In the genomic region with DNA sequence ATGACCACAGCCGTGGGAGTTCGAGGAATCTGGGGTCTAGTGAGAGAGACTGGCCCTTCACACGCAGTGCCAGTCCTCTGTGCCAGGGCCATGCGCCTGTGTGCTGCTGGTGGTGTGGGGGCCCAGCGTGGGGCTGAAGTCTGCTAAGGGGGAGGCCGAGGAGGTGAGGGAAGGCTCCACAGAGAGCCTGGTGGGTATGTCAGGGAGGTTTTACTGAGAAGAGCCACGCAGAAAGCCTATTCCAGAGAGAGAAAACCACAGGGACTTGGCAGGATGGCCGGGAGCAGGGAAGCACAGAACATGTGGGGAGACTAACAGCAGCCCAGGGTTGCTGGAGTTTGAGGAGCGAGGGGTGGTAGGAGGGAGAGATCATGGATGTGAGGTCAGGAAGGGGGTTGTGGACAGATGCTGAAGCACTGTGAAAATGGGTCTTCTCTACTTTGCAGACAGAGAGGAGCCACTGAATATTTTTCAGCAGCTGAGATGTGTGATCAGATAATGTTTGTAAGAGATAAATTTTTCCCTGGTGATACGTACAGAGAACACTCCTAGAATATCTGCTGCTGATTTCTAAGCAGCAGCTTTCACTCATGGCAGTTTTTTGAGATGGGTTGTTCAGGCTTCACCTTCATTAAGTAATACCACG, we compare ENCODE assay signal across 10 cellular contexts. TPM values are rescaled to one million over a fixed set of nuclear protein-coding genes. Genes with fewer than 3 reads are reported as not detected.
A peak's percentile ranks its signal among the peaks of the same experiment; 100 is the strongest.
DNase-seq lines count a peak whose midpoint lies in the region; ATAC-seq lines count a peak whose summit lies in the region.
"Had no signal": no experiment of that assay in that cellular context is flagged by ENCODE, and none has a peak within 500 bp of the region (broad histone marks: within the 10 kb centered on the region; RNA-seq: fewer than 3 reads in every experiment).

No MANE protein-coding gene starts in this region.

- ATAC-seq in GM21717 (IDR thresholded peaks at IDR 0.05; ENCODE audit: unreplicated experiment): peak; percentile 1
- no peak for ATAC-seq in GM19397 (IDR thresholded peaks at IDR 0.05; ENCODE audit: unreplicated experiment)

- DNase-seq in AG08396 (ENCODE audit: low spot score) (peak; percentile 54), astrocyte of the hippocampus (ENCODE audit: low read depth, low spot score) (peak; percentile 76), mesenteric fat pad (ENCODE audit: low spot score) (peak; percentile 84), NCI-H526 treated with DMSO at 0.1 percent for 48 hours (lab: John Stamatoyannopoulos, UW) (no peak), DMS114 treated with DMSO at 0.1 percent for 48 hours (lab: John Stamatoyannopoulos, UW; ENCODE audit: unreplicated experiment) (no peak)
- no peak for DNase-seq in activated CD4-positive, alpha-beta T cell treated with anti-CD3 and anti-CD28 coated beads, Interleukin-2, amount 50 U/mL, for 1 hour
- DNase-seq: NCI-H524, right lobe of liver had no signal

RNA-seq across cellular contexts. Expression of a gene that starts 35.4 kb away (rescaled TPM):
- total RNA-seq in mesenteric fat pad: 75.0 TPM

Comparison
In these comparisons a context has a peak if more than half of its experiments do, and no peak if none do; other contexts are left out.
1. DNase-seq: peak in AG08396 (single experiment), astrocyte of the hippocampus (single experiment) and mesenteric fat pad (single experiment); none in NCI-H526 treated with DMSO at 0.1 percent for 48 hours (single experiment), DMS114 treated with DMSO at 0.1 percent for 48 hours (single experiment) and activated CD4-positive, alpha-beta T cell treated with anti-CD3 and anti-CD28 coated beads, Interleukin-2, amount 50 U/mL, for 1 hour (single experiment).